In genomic region chr3:27712136-27713065, GRCh38 we compare ENCODE assay signal across 8 cellular contexts. TPM values are rescaled to one million over a fixed set of nuclear protein-coding genes. Genes with fewer than 3 reads are reported as not detected.
A peak's percentile ranks its signal among the peaks of the same experiment; 100 is the strongest.
DNase-seq lines count a peak whose midpoint lies in the region; ATAC-seq and TF ChIP-seq lines count a peak whose summit lies in the region.

No MANE protein-coding gene starts in this region.

- peak overlapping the region; percentile 30 to 62 for H3K9ac ChIP-seq in liver (ENCODE audit: low read depth in 1 of 2, low read length in 2 of 2)

- in situ Hi-C loops in ACHN (cut with HindIII; ENCODE audit: low pct_ligation_motif_present, low pct_unique_long_range_greater_than_20kb, low sequenced_read_pairs), result no loop called here

- H3K4me1 Mint-ChIP-seq in activated CD4-positive, alpha-beta T cell treated with anti-CD3 and anti-CD28 coated beads, Interleukin-2, amount 10 ng/mL, durations not matched to agents 24 days and 14 days, result peaks cover 26% of the 10 kb centered on the region

- intact Hi-C loops in activated CD4-positive, alpha-beta T cell treated with anti-CD3 and anti-CD28 coated beads, Interleukin-2, amount 10 ng/mL, durations not matched to agents 24 days and 14 days (cut with micrococcal nuclease), result loop anchor here (1.0 to 5.0 kb wide), 7 partner anchors 10 to 635 kb away; partner anchors contain the start of genes AZI2, CMC1, EOMES and ZCWPW2

- H3K4me3 ChIP-seq in liver (ENCODE audit: low read depth in 1 of 3, low read length in 3 of 3), result peak overlapping the region; percentile 30 to 54 (median 38)

- WGBS in liver, result under 1% methylated on average over 49 of the region's 49 CpGs

- ATAC-seq in GM18519 (IDR thresholded peaks at IDR 0.05; ENCODE audit: low FRiP score, unreplicated experiment) (peak; percentile 94), HG03064 (IDR thresholded peaks at IDR 0.05; ENCODE audit: low read depth, unreplicated experiment) (peak; percentile 97)

- peak; percentile 87 to 89 for TF ChIP-seq RAD21 in liver (IDR thresholded peaks at IDR 0.05)

- no peaks in the 10 kb centered on the region for H3K9me3 Mint-ChIP-seq in activated CD4-positive, alpha-beta T cell treated with anti-CD3 and anti-CD28 coated beads, Interleukin-2, amount 10 ng/mL, durations not matched to agents 24 days and 14 days

- H3K36me3 ChIP-seq in liver (ENCODE audit: control insufficient read depth in 4 of 4, insufficient read depth in 3 of 4, low read depth in 1 of 4, low read length in 3 of 4), result no peaks in the 10 kb centered on the region

- peaks cover 4 to 10% (median 6%) of the 10 kb centered on the region in 4 donors for H3K27me3 ChIP-seq in liver (ENCODE audit: control insufficient read depth in 4 of 4, insufficient read depth in 4 of 4, low read length in 3 of 4)

- H3K9me3 ChIP-seq in liver (ENCODE audit: control insufficient read depth in 4 of 4, low read length in 3 of 4), result no peaks in the 10 kb centered on the region

- no peak overlapping the region for H3K27ac ChIP-seq in liver (ENCODE audit: low read depth in 1 of 2, low read length in 2 of 2)

- DNase-seq in ACHN, result peak; percentile 79
- DNase-seq in NCI-H2227 (lab: John Stamatoyannopoulos, UW; ENCODE audit: unreplicated experiment), result peak; percentile 52
- DNase-seq in activated CD4-positive, alpha-beta T cell treated with anti-CD3 and anti-CD28 coated beads, Interleukin-2, amount 10 ng/mL, durations not matched to agents 24 days and 14 days, result peak; percentile 94
- peak; percentile 84 for DNase-seq in dedifferentiated amniotic fluid mesenchymal stem cell (ENCODE audit: extremely low spot score)
- DNase-seq in stimulated activated CD4-positive, alpha-beta T cell treated with anti-CD3 and anti-CD28 coated beads, Interleukin-4, amount 100 ng/mL, for 1 hour, result peak; percentile 75

- H3K4me1 ChIP-seq in liver (ENCODE audit: control insufficient read depth in 4 of 4, insufficient read depth in 4 of 4, low read length in 3 of 4), result peaks cover 5 to 34% (median 29%) of the 10 kb centered on the region in 4 donors

- peak overlapping the region; percentile 68 for H3K27ac Mint-ChIP-seq in activated CD4-positive, alpha-beta T cell treated with anti-CD3 and anti-CD28 coated beads, Interleukin-2, amount 10 ng/mL, durations not matched to agents 24 days and 14 days

- H3K4me3 Mint-ChIP-seq in activated CD4-positive, alpha-beta T cell treated with anti-CD3 and anti-CD28 coated beads, Interleukin-2, amount 10 ng/mL, durations not matched to agents 24 days and 14 days, result peak overlapping the region; percentile 94

- peaks cover 66% of the 10 kb centered on the region for H3K27me3 Mint-ChIP-seq in activated CD4-positive, alpha-beta T cell treated with anti-CD3 and anti-CD28 coated beads, Interleukin-2, amount 10 ng/mL, durations not matched to agents 24 days and 14 days

- H3K36me3 Mint-ChIP-seq in activated CD4-positive, alpha-beta T cell treated with anti-CD3 and anti-CD28 coated beads, Interleukin-2, amount 10 ng/mL, durations not matched to agents 24 days and 14 days (ENCODE audit: low read depth), result peaks cover 3% of the 10 kb centered on the region

- TF ChIP-seq CTCF in liver (IDR thresholded peaks at IDR 0.05; ENCODE audit: low read depth, low read length, missing input control), result peak; percentile 73

TF ChIP-seq in liver, 16 proteins besides CTCF, POLR2A, EP300 and RAD21:
- no peak for TF ChIP-seq ZBTB33 (IDR thresholded peaks at IDR 0.05)
- TF ChIP-seq NR2F2 (IDR thresholded peaks at IDR 0.05), result peak; percentile 26

RNA-seq across cellular contexts. Expression of gene EOMES, which starts 9.7 kb away (rescaled TPM):
- total RNA-seq in activated CD4-positive, alpha-beta T cell treated with anti-CD3 and anti-CD28 coated beads, Interleukin-2, amount 10 ng/mL, durations not matched to agents 24 days and 14 days, result 7.4 and 7.8 TPM in 2 replicates
- under 1 TPM; 0.70 to 0.75 TPM for total RNA-seq in liver
- polyA plus RNA-seq in liver, result under 1 TPM; 0.39 to 0.49 TPM
